8 cellular contexts compared by ENCODE assay signal in genomic region chr11:46379483-46380293, GRCh38. TPM values are rescaled to one million over a fixed set of nuclear protein-coding genes. Genes with fewer than 3 reads are reported as not detected.
DNase-seq lines count a peak whose midpoint lies in the region; ATAC-seq and TF ChIP-seq lines count a peak whose summit lies in the region.
"Not testable (repeated sequence)": the region's sequence is repeated elsewhere in the genome, so short reads cannot be mapped to it uniquely, and the experiment has no call there.

No MANE protein-coding gene starts in this region.

- peak overlapping the region; percentile 95 for H3K4me2 ChIP-seq in BLaER1
- peak overlapping the region; percentile 95 for H3K4me2 ChIP-seq in GM23338

- peak overlapping the region; percentile 68 for H3K4me3 Mint-ChIP-seq in GM23338
- peak overlapping the region; percentile 28 for H3K4me3 Mint-ChIP-seq in activated CD8-positive, alpha-beta T cell treated with anti-CD3 and anti-CD28 coated beads, Interleukin-2, amount 10 ng/mL, durations not matched to agents 7 days and 5 days
- H3K4me3 Mint-ChIP-seq in nephron, result peak overlapping the region; percentile 77 to 82 (median 80)
- peak overlapping the region; percentile 18 for H3K4me3 Mint-ChIP-seq in stimulated activated memory B cell treated with anti-CD40 and anti-IgM and Interleukin-4, amounts not matched to agents 10 μg/mL and 1 μg/mL and 100 μg/mL, for 72 hours

- peak overlapping the region; percentile 90; the same call in 1 of the 2 replicates for H3K9ac ChIP-seq in BLaER1
- not testable (repeated sequence) for H3K9ac ChIP-seq in iPS-15b (ENCODE audit: low read depth, low read length)

- H3K27ac ChIP-seq in BLaER1 (peak overlapping the region; percentile 90), GM23338 (ENCODE audit: low read depth) (0 out of 2 replicates have a peak overlapping the region, but pooled peaks have one; percentile 39), ectodermal cell (ENCODE audit: insufficient read depth, low read depth, low read length, poor library complexity, severe bottlenecking) (peak overlapping the region; percentile 96)

- not testable (repeated sequence) for H3K27me3 Mint-ChIP-seq in GM23338 (ENCODE audit: insufficient read depth, low read depth, poor library complexity); activated CD8-positive, alpha-beta T cell treated with anti-CD3 and anti-CD28 coated beads, Interleukin-2, amount 10 ng/mL, durations not matched to agents 7 days and 5 days (ENCODE audit: low read depth); nephron (ENCODE audit: low read depth)
- peaks cover 31% of the 10 kb centered on the region for H3K27me3 Mint-ChIP-seq in stimulated activated memory B cell treated with anti-CD40 and anti-IgM and Interleukin-4, amounts not matched to agents 10 μg/mL and 1 μg/mL and 100 μg/mL, for 72 hours

- peaks cover 57% of the 10 kb centered on the region for H3K36me3 ChIP-seq in BLaER1
- H3K36me3 ChIP-seq in GM23338 (ENCODE audit: insufficient read depth); ectodermal cell (ENCODE audit: control insufficient read depth, insufficient read depth, low read length): not testable (repeated sequence)
- H3K36me3 ChIP-seq in iPS-15b (ENCODE audit: control insufficient read depth, insufficient read depth, low read length), result peaks cover 37% of the 10 kb centered on the region

- H3K9me3 Mint-ChIP-seq in GM23338; activated CD8-positive, alpha-beta T cell treated with anti-CD3 and anti-CD28 coated beads, Interleukin-2, amount 10 ng/mL, durations not matched to agents 7 days and 5 days (ENCODE audit: insufficient read depth); nephron; stimulated activated memory B cell treated with anti-CD40 and anti-IgM and Interleukin-4, amounts not matched to agents 10 μg/mL and 1 μg/mL and 100 μg/mL, for 72 hours: not testable (repeated sequence)

- CTCF ChIA-PET in activated CD8-positive, alpha-beta T cell treated with anti-CD3 and anti-CD28 coated beads, Interleukin-2, amount 10 ng/mL, durations not matched to agents 7 days and 5 days (lab: Charles Lee), result interaction anchor here (0.9 to 1.7 kb wide), 2 partner anchors 9 to 27 kb away, joined by 3 to 4 read pairs; no protein-coding TSS in a partner anchor

- peaks cover 55% of the 10 kb centered on the region for H4K20me1 ChIP-seq in BLaER1
- not testable (repeated sequence) for H4K20me1 ChIP-seq in GM23338 (replicated peaks; ENCODE audit: insufficient read depth)

- not testable (repeated sequence) for TF ChIP-seq CTCF in GM23338 (conservative IDR thresholded peaks at IDR 0.05; ENCODE audit: low read depth in 2 of 2); nephron (IDR thresholded peaks at IDR 0.05; ENCODE audit: unreplicated experiment in 3 of 3)

- H3K4me1 Mint-ChIP-seq in GM23338, result peaks cover 25% of the 10 kb centered on the region
- peaks cover 13% of the 10 kb centered on the region for H3K4me1 Mint-ChIP-seq in activated CD8-positive, alpha-beta T cell treated with anti-CD3 and anti-CD28 coated beads, Interleukin-2, amount 10 ng/mL, durations not matched to agents 7 days and 5 days (ENCODE audit: low read depth)
- H3K4me1 Mint-ChIP-seq in nephron, result not testable (repeated sequence)
- peaks cover 19% of the 10 kb centered on the region for H3K4me1 Mint-ChIP-seq in stimulated activated memory B cell treated with anti-CD40 and anti-IgM and Interleukin-4, amounts not matched to agents 10 μg/mL and 1 μg/mL and 100 μg/mL, for 72 hours

- H3K4me1 ChIP-seq in BLaER1 (peaks cover 40% of the 10 kb centered on the region), GM23338 (ENCODE audit: insufficient read depth) (peaks cover 19% of the 10 kb centered on the region), ectodermal cell (ENCODE audit: control insufficient read depth, insufficient read depth, low read length) (peaks cover 27% of the 10 kb centered on the region)
- H3K4me1 ChIP-seq in iPS-15b (ENCODE audit: control insufficient read depth, insufficient read depth, low read length), result not testable (repeated sequence)

- H2AFZ ChIP-seq in GM23338, result not testable (repeated sequence)

- POLR2A ChIA-PET in activated CD8-positive, alpha-beta T cell treated with anti-CD3 and anti-CD28 coated beads, Interleukin-2, amount 10 ng/mL, durations not matched to agents 7 days and 5 days (lab: Charles Lee), result not testable (repeated sequence)

- H3K79me2 ChIP-seq in GM23338 (replicated peaks; ENCODE audit: insufficient read depth), result not testable (repeated sequence)

- H3F3A ChIP-seq in GM23338 (replicated peaks; ENCODE audit: low read depth), result peaks cover 35% of the 10 kb centered on the region

- H3K4me3 ChIP-seq in BLaER1, result peak overlapping the region; percentile 73
- H3K4me3 ChIP-seq in GM23338, result peak overlapping the region; percentile 92
- peak overlapping the region; percentile 95 for H3K4me3 ChIP-seq in ectodermal cell (ENCODE audit: insufficient read depth, low read depth, low read length)
- H3K4me3 ChIP-seq in iPS-15b (ENCODE audit: low read depth, low read length), result peak overlapping the region; percentile 66

- DNase-seq in GM23338 (ENCODE audit: low spot score) (peak; percentile 83), NCI-H82 (lab: John Stamatoyannopoulos, UW) (peak; percentile 69)
- not testable (repeated sequence) for DNase-seq in activated CD8-positive, alpha-beta T cell treated with anti-CD3 and anti-CD28 coated beads, Interleukin-2, amount 10 ng/mL, durations not matched to agents 7 days and 5 days

- not testable (repeated sequence) for H3K27me3 ChIP-seq in BLaER1; GM23338 (ENCODE audit: insufficient read depth); ectodermal cell (ENCODE audit: control insufficient read depth, insufficient read depth, low read length, poor library complexity, severe bottlenecking); iPS-15b (ENCODE audit: control insufficient read depth, insufficient read depth, low read length)

- not testable (repeated sequence) for H3K9me3 ChIP-seq in BLaER1; ectodermal cell (ENCODE audit: control insufficient read depth, low read length); iPS-15b (ENCODE audit: control insufficient read depth, insufficient read depth, low read length)

- H3K27ac Mint-ChIP-seq in GM23338; stimulated activated memory B cell treated with anti-CD40 and anti-IgM and Interleukin-4, amounts not matched to agents 10 μg/mL and 1 μg/mL and 100 μg/mL, for 72 hours: not testable (repeated sequence)
- peak overlapping the region; percentile 69 for H3K27ac Mint-ChIP-seq in activated CD8-positive, alpha-beta T cell treated with anti-CD3 and anti-CD28 coated beads, Interleukin-2, amount 10 ng/mL, durations not matched to agents 7 days and 5 days
- peak overlapping the region; percentile 55 to 91 (median 76) for H3K27ac Mint-ChIP-seq in nephron

- WGBS in ectodermal cell, 2 experiments, result 14 to 15% methylated on average over 33 to 34 of the region's 36 CpGs

- H3K9me2 ChIP-seq in GM23338 (ENCODE audit: insufficient read depth), result not testable (repeated sequence)

- ATAC-seq in GM23338, result peak; percentile 53
- not testable (repeated sequence) for ATAC-seq in activated CD8-positive, alpha-beta T cell treated with anti-CD3 and anti-CD28 coated beads, Interleukin-2, amount 10 ng/mL, durations not matched to agents 7 days and 5 days; stimulated activated memory B cell treated with anti-CD40 and anti-IgM and Interleukin-4, amounts not matched to agents 10 μg/mL and 1 μg/mL and 100 μg/mL, for 72 hours

- peaks cover 33% of the 10 kb centered on the region for H3K36me3 Mint-ChIP-seq in GM23338 (ENCODE audit: low read depth)
- H3K36me3 Mint-ChIP-seq in activated CD8-positive, alpha-beta T cell treated with anti-CD3 and anti-CD28 coated beads, Interleukin-2, amount 10 ng/mL, durations not matched to agents 7 days and 5 days (ENCODE audit: low read depth), result peaks cover 32% of the 10 kb centered on the region
- peaks cover 23% of the 10 kb centered on the region for H3K36me3 Mint-ChIP-seq in nephron (ENCODE audit: low read depth)
- peaks cover 28% of the 10 kb centered on the region for H3K36me3 Mint-ChIP-seq in stimulated activated memory B cell treated with anti-CD40 and anti-IgM and Interleukin-4, amounts not matched to agents 10 μg/mL and 1 μg/mL and 100 μg/mL, for 72 hours

TF ChIP-seq in GM23338, 12 proteins besides CTCF, POLR2A, EP300 and RAD21:
- TF ChIP-seq POLR2AphosphoS5 (IDR thresholded peaks at IDR 0.05; ENCODE audit: low read depth), result peak; percentile 28; the same call in 1 of the 2 replicates

RNA-seq across cellular contexts. Expression of gene MDK, which starts 1.8 kb away (rescaled TPM):
- 388 and 438 TPM in 2 replicates for total RNA-seq in GM23338 (2014; rRNA removed; shearing (Covaris generic))
- polyA plus RNA-seq in GM23338 (2016; fragmentation: Nextera tagmentation; extraction: Ambion mirVana), result 451 and 477 TPM in 2 replicates
- 1 to 10 TPM; 6.9 to 7.4 TPM for total RNA-seq in activated CD8-positive, alpha-beta T cell treated with anti-CD3 and anti-CD28 coated beads, Interleukin-2, amount 10 ng/mL, durations not matched to agents 7 days and 5 days
- 1,267 TPM for polyA plus RNA-seq in ectodermal cell (2013, experiment 1 of 4)
- 1,149 TPM for polyA plus RNA-seq in ectodermal cell (2013, experiment 2 of 4)
- polyA plus RNA-seq in ectodermal cell (2013, experiment 3 of 4), result 1,440 TPM
- polyA plus RNA-seq in ectodermal cell (2013, experiment 4 of 4), result 1,571 TPM

RNA-seq across cellular contexts. Expression of gene CHRM4, which starts 11.9 kb away (rescaled TPM):
- total RNA-seq in GM23338 (2014; rRNA removed; shearing (Covaris generic)), result 0.93 and 0.97 TPM in 2 replicates
- not detected in 2 replicates for polyA plus RNA-seq in GM23338 (2016; fragmentation: Nextera tagmentation; extraction: Ambion mirVana)
- total RNA-seq in activated CD8-positive, alpha-beta T cell treated with anti-CD3 and anti-CD28 coated beads, Interleukin-2, amount 10 ng/mL, durations not matched to agents 7 days and 5 days, result under 1 TPM; 0.37 TPM
- 1.6 TPM for polyA plus RNA-seq in ectodermal cell (2013, experiment 1 of 4)
- polyA plus RNA-seq in ectodermal cell (2013, experiment 2 of 4), result 3.8 TPM
- 1.2 TPM for polyA plus RNA-seq in ectodermal cell (2013, experiment 3 of 4)
- polyA plus RNA-seq in ectodermal cell (2013, experiment 4 of 4), result 1.7 TPM

RNA-seq across cellular contexts. Expression of gene DGKZ, which starts 32.4 kb away (rescaled TPM):
- total RNA-seq in GM23338 (2014; rRNA removed; shearing (Covaris generic)), result 148 and 170 TPM in 2 replicates
- polyA plus RNA-seq in GM23338 (2016; fragmentation: Nextera tagmentation; extraction: Ambion mirVana), result 45.1 and 45.7 TPM in 2 replicates
- total RNA-seq in activated CD8-positive, alpha-beta T cell treated with anti-CD3 and anti-CD28 coated beads, Interleukin-2, amount 10 ng/mL, durations not matched to agents 7 days and 5 days, result 100 to 1,000 TPM; 151 to 152 TPM
- 63.3 TPM for polyA plus RNA-seq in ectodermal cell (2013, experiment 1 of 4)
- polyA plus RNA-seq in ectodermal cell (2013, experiment 2 of 4), result 58.2 TPM
- polyA plus RNA-seq in ectodermal cell (2013, experiment 3 of 4), result 50.1 TPM
- polyA plus RNA-seq in ectodermal cell (2013, experiment 4 of 4), result 49.5 TPM

Comparison
In these comparisons a context has a peak if more than half of its experiments do, and no peak if none do; other contexts are left out.
1. H3K27ac ChIP-seq: peak in every context shown above with its lines; median percentile 96 in ectodermal cell; 90 in BLaER1; 39 in GM23338.
2. H3K4me3 Mint-ChIP-seq: peak in every context shown above with its lines; median percentile 80 in nephron; 68 in GM23338; 28 in activated CD8-positive, alpha-beta T cell treated with anti-CD3 and anti-CD28 coated beads, Interleukin-2, amount 10 ng/mL, durations not matched to agents 7 days and 5 days; 18 in stimulated activated memory B cell treated with anti-CD40 and anti-IgM and Interleukin-4, amounts not matched to agents 10 μg/mL and 1 μg/mL and 100 μg/mL, for 72 hours.
3. RNA of gene MDK, which starts 1.8 kb away (total RNA-seq): 388 to 438 TPM in GM23338; 6.9 to 7.4 TPM in activated CD8-positive, alpha-beta T cell treated with anti-CD3 and anti-CD28 coated beads, Interleukin-2, amount 10 ng/mL, durations not matched to agents 7 days and 5 days; every median in the first group is over 10 times any median in the second.
4. Peak in every context shown above with its lines, with median percentiles within 50 percentile points of each other: H3K4me3 ChIP-seq.